ENCODE assay signal across 11 cellular contexts in genomic region chr2:66364495-66364992, GRCh38.
DNase-seq lines count a peak whose midpoint lies in the region; ATAC-seq lines count a peak whose summit lies in the region.
"Had no signal": no experiment of that assay in that cellular context is flagged by ENCODE, and none has a peak within 500 bp of the region (broad histone marks: within the 10 kb centered on the region; RNA-seq: fewer than 3 reads in every experiment).

No MANE protein-coding gene starts in this region.

- peaks cover 4% of the 10 kb centered on the region for H3K4me1 ChIP-seq in stomach smooth muscle (ENCODE audit: control insufficient read depth, insufficient read depth, low read length)

- CTCF ChIA-PET in activated CD8-positive, alpha-beta T cell treated with anti-CD3 and anti-CD28 coated beads, Interleukin-2, amount 10 ng/mL, durations not matched to agents 7 days and 5 days (lab: Charles Lee): no interaction called here

- no peaks in the 10 kb centered on the region for H3K9me3 ChIP-seq in stomach smooth muscle (ENCODE audit: control insufficient read depth in 2 of 2, low read length in 2 of 2)

- intact Hi-C loops in left ventricle myocardium superior (cut with micrococcal nuclease): no loop called here

- peak; percentile 96 for ATAC-seq in left ventricle myocardium superior
- no peak for ATAC-seq in stimulated activated naive B cell treated with anti-CD40 and anti-IgM and Interleukin-4, amounts not matched to agents 10 μg/mL and 1 μg/mL and 100 μg/mL, for 72 hours (replicated peaks)
- no peak for ATAC-seq in activated CD8-positive, alpha-beta T cell treated with anti-CD3 and anti-CD28 coated beads, Interleukin-2, amount 10 ng/mL, durations not matched to agents 7 days and 5 days
- ATAC-seq: activated CD8-positive, alpha-beta T cell treated with anti-CD3 and anti-CD28 coated beads for 36 hours had no signal

- no peaks in the 10 kb centered on the region for H3K36me3 Mint-ChIP-seq in stimulated activated naive B cell treated with anti-CD40 and anti-IgM and Interleukin-4, amounts not matched to agents 10 μg/mL and 1 μg/mL and 100 μg/mL, for 72 hours
- no peaks in the 10 kb centered on the region for H3K36me3 Mint-ChIP-seq in activated CD8-positive, alpha-beta T cell treated with anti-CD3 and anti-CD28 coated beads, Interleukin-2, amount 10 ng/mL, durations not matched to agents 7 days and 5 days (ENCODE audit: low read depth)

- POLR2A ChIA-PET in activated CD8-positive, alpha-beta T cell treated with anti-CD3 and anti-CD28 coated beads, Interleukin-2, amount 10 ng/mL, durations not matched to agents 7 days and 5 days (lab: Charles Lee): no interaction called here

- H3K36me3 ChIP-seq in stomach smooth muscle (ENCODE audit: control insufficient read depth in 2 of 2, insufficient read depth in 2 of 2, low read length in 2 of 2): no peaks in the 10 kb centered on the region

- DNase-seq in HS-27A (ENCODE audit: low read depth) (peak; percentile 7), amniotic epithelial cell (ENCODE audit: low read depth) (peak; percentile 96), left ventricle myocardium superior (peak; percentile 38)
- no peak for DNase-seq in stimulated activated naive B cell treated with anti-CD40 and anti-IgM and Interleukin-4, amounts not matched to agents 10 μg/mL and 1 μg/mL and 100 μg/mL, for 72 hours
- DNase-seq in activated CD8-positive, alpha-beta T cell treated with anti-CD3 and anti-CD28 coated beads, Interleukin-2, amount 10 ng/mL, durations not matched to agents 7 days and 5 days: no peak
- DNase-seq in activated CD4-positive, CD25-positive, alpha-beta regulatory T cell (lab: John Stamatoyannopoulos, UW): no peak
- DNase-seq: activated CD8-positive, alpha-beta T cell treated with anti-CD3 and anti-CD28 coated beads for 36 hours; amniotic stem cell; midbrain; NCI-H2171 treated with DMSO at 0.1 percent for 48 hours had no signal

- peak overlapping the region in 1 of 2 donors; percentile 14 for H3K4me3 ChIP-seq in stomach smooth muscle (ENCODE audit: low read length in 2 of 2)

- H3K27me3 ChIP-seq in stomach smooth muscle (ENCODE audit: control insufficient read depth in 1 of 2, insufficient read depth in 2 of 2, low read length in 2 of 2): no peaks in the 10 kb centered on the region

- H3K4me1 Mint-ChIP-seq in stimulated activated naive B cell treated with anti-CD40 and anti-IgM and Interleukin-4, amounts not matched to agents 10 μg/mL and 1 μg/mL and 100 μg/mL, for 72 hours: no peaks in the 10 kb centered on the region
- no peaks in the 10 kb centered on the region for H3K4me1 Mint-ChIP-seq in activated CD8-positive, alpha-beta T cell treated with anti-CD3 and anti-CD28 coated beads, Interleukin-2, amount 10 ng/mL, durations not matched to agents 7 days and 5 days (ENCODE audit: low read depth)

- no peak overlapping the region for H3K27ac Mint-ChIP-seq in stimulated activated naive B cell treated with anti-CD40 and anti-IgM and Interleukin-4, amounts not matched to agents 10 μg/mL and 1 μg/mL and 100 μg/mL, for 72 hours
- H3K27ac Mint-ChIP-seq in activated CD8-positive, alpha-beta T cell treated with anti-CD3 and anti-CD28 coated beads, Interleukin-2, amount 10 ng/mL, durations not matched to agents 7 days and 5 days: no peak overlapping the region
- H3K27ac Mint-ChIP-seq: activated CD8-positive, alpha-beta T cell treated with anti-CD3 and anti-CD28 coated beads for 36 hours had no signal

- H3K4me3 Mint-ChIP-seq in stimulated activated naive B cell treated with anti-CD40 and anti-IgM and Interleukin-4, amounts not matched to agents 10 μg/mL and 1 μg/mL and 100 μg/mL, for 72 hours: no peak overlapping the region
- H3K4me3 Mint-ChIP-seq in activated CD8-positive, alpha-beta T cell treated with anti-CD3 and anti-CD28 coated beads, Interleukin-2, amount 10 ng/mL, durations not matched to agents 7 days and 5 days: no peak overlapping the region
- H3K4me3 Mint-ChIP-seq: activated CD8-positive, alpha-beta T cell treated with anti-CD3 and anti-CD28 coated beads for 36 hours had no signal

- H3K27ac ChIP-seq in stomach smooth muscle (ENCODE audit: low read length): peak overlapping the region; percentile 19

- H3K27me3 Mint-ChIP-seq in stimulated activated naive B cell treated with anti-CD40 and anti-IgM and Interleukin-4, amounts not matched to agents 10 μg/mL and 1 μg/mL and 100 μg/mL, for 72 hours: peaks cover 0 to 4% of the 10 kb centered on the region in 2 donors
- no peaks in the 10 kb centered on the region for H3K27me3 Mint-ChIP-seq in activated CD8-positive, alpha-beta T cell treated with anti-CD3 and anti-CD28 coated beads, Interleukin-2, amount 10 ng/mL, durations not matched to agents 7 days and 5 days (ENCODE audit: low read depth)
- H3K27me3 Mint-ChIP-seq: activated CD8-positive, alpha-beta T cell treated with anti-CD3 and anti-CD28 coated beads for 36 hours had no signal

- no peak overlapping the region for H3K9ac ChIP-seq in stomach smooth muscle (ENCODE audit: low read length in 2 of 2)

- H3K9me3 Mint-ChIP-seq in stimulated activated naive B cell treated with anti-CD40 and anti-IgM and Interleukin-4, amounts not matched to agents 10 μg/mL and 1 μg/mL and 100 μg/mL, for 72 hours: no peaks in the 10 kb centered on the region
- no peaks in the 10 kb centered on the region for H3K9me3 Mint-ChIP-seq in activated CD8-positive, alpha-beta T cell treated with anti-CD3 and anti-CD28 coated beads, Interleukin-2, amount 10 ng/mL, durations not matched to agents 7 days and 5 days (ENCODE audit: insufficient read depth)
- H3K9me3 Mint-ChIP-seq: activated CD8-positive, alpha-beta T cell treated with anti-CD3 and anti-CD28 coated beads for 36 hours had no signal

Comparison
In these comparisons a context has a peak if more than half of its experiments do, and no peak if none do; other contexts are left out.
1. DNase-seq: peak in HS-27A (single experiment), amniotic epithelial cell (single experiment) and left ventricle myocardium superior (single experiment); none in stimulated activated naive B cell treated with anti-CD40 and anti-IgM and Interleukin-4, amounts not matched to agents 10 μg/mL and 1 μg/mL and 100 μg/mL, for 72 hours (single experiment), activated CD8-positive, alpha-beta T cell treated with anti-CD3 and anti-CD28 coated beads, Interleukin-2, amount 10 ng/mL, durations not matched to agents 7 days and 5 days (single experiment) and activated CD4-positive, CD25-positive, alpha-beta regulatory T cell (0 of 4).